ENCODE assay signal across 8 cellular contexts in the genomic region with DNA sequence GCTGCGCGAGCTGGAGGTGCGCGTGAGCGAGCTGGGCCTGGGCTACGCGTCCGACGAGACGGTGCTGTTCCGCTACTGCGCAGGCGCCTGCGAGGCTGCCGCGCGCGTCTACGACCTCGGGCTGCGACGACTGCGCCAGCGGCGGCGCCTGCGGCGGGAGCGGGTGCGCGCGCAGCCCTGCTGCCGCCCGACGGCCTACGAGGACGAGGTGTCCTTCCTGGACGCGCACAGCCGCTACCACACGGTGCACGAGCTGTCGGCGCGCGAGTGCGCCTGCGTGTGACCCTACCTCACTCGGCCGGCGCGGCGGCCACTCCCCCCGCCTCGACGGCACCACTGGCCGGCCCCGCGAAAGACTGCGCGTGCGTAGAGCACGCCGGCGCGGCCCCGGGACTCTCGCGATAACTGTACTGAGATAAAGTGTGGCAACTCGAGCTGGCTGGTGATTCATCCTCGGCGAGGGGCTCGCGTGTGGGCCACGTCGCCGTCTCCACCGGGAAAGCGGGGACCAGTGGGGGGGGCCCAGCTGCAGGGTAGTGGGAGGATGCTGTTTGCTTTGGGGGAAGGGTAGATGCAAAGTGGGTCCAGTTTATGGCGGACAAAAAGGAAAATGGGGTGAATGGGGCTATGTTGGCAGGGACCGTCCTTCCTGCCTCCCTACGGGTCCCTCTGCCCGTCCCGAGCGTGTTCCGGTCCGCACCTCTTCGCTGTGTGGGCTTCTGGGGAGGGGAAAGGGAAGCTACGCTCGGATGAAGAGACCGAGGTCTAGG. TPM values are rescaled to one million over a fixed set of nuclear protein-coding genes. Genes with fewer than 3 reads are reported as not detected.
A peak's percentile ranks its signal among the peaks of the same experiment; 100 is the strongest.
DNase-seq lines count a peak whose midpoint lies in the region; TF ChIP-seq lines count a peak whose summit lies in the region.

No MANE protein-coding gene starts in this region.

- no peaks in the 10 kb centered on the region for H4K20me1 ChIP-seq in GM23248 (ENCODE audit: insufficient read depth)

- H3K27me3 ChIP-seq in GM23248 (replicated peaks; ENCODE audit: insufficient read depth) (no peaks in the 10 kb centered on the region; the same call in 1 of the 2 replicates), subcutaneous abdominal adipose tissue (ENCODE audit: control insufficient read depth in 5 of 5, insufficient read depth in 4 of 5, low read length in 5 of 5) (peaks cover 14 to 53% (median 21%) of the 10 kb centered on the region in 5 donors)

- TF ChIP-seq POLR2A in Raji (IDR thresholded peaks at IDR 0.05; ENCODE audit: insufficient read depth, low read depth, low read length), result peak; percentile 91

- H3K27ac ChIP-seq in GM23248, result no peak overlapping the region
- H3K27ac ChIP-seq in subcutaneous abdominal adipose tissue (ENCODE audit: low read depth, low read length), result no peak overlapping the region

- in situ Hi-C loops in GM23248 (cut with MboI), result no loop called here

- DNase-seq in EH (ENCODE audit: low read depth), result peak; percentile 90
- DNase-seq in GM23248, result peak; percentile 93
- DNase-seq in Kasumi-1 (lab: John Stamatoyannopoulos, UW), result peak; percentile 72 to 84
- peak; percentile 96 for DNase-seq in activated gamma-delta T cell treated with anti-CD3 and anti-CD28 coated beads, Interleukin-2, amount 50 U/mL, for 16 hours (ENCODE audit: low read depth)
- DNase-seq in glomerular endothelial cell (ENCODE audit: extremely low read depth, low read depth, low spot score), result peak; percentile 36
- DNase-seq in nucleus accumbens (lab: John Stamatoyannopoulos, UW), result peak in 51 of 56 donors; percentile 6 to 85 (median 61)

- peak overlapping the region; percentile 77 for H3K4me2 ChIP-seq in GM23248 (ENCODE audit: unreplicated experiment)

- no peaks in the 10 kb centered on the region for H3K9me2 ChIP-seq in GM23248 (ENCODE audit: insufficient read depth)

- H3K79me2 ChIP-seq in GM23248 (ENCODE audit: insufficient read depth), result no peaks in the 10 kb centered on the region

- no peaks in the 10 kb centered on the region for H3F3A ChIP-seq in GM23248 (ENCODE audit: insufficient read depth)

- H3K36me3 ChIP-seq in GM23248 (ENCODE audit: low read depth) (no peaks in the 10 kb centered on the region), subcutaneous abdominal adipose tissue (ENCODE audit: control insufficient read depth in 5 of 5, insufficient read depth in 5 of 5, low read length in 5 of 5) (no peaks in the 10 kb centered on the region)

- H3K4me1 ChIP-seq in GM23248 (ENCODE audit: insufficient read depth) (no peaks in the 10 kb centered on the region), subcutaneous abdominal adipose tissue (ENCODE audit: control insufficient read depth in 5 of 5, insufficient read depth in 5 of 5, low read length in 5 of 5) (peaks cover 0 to 23% (median 7%) of the 10 kb centered on the region in 5 donors)

- peak overlapping the region; percentile 79 for H2AFZ ChIP-seq in GM23248

- H3K9ac ChIP-seq in GM23248, result peak overlapping the region; percentile 77
- peak overlapping the region in 2 of 5 donors; percentile 21 to 43 for H3K9ac ChIP-seq in subcutaneous abdominal adipose tissue (ENCODE audit: low read length in 5 of 5)

- H3K4me3 ChIP-seq in GM23248 (peak overlapping the region; percentile 69), subcutaneous abdominal adipose tissue (ENCODE audit: low read depth in 1 of 5, low read length in 5 of 5) (peak overlapping the region; percentile 26 to 70 (median 62))

- 2 to 5% methylated on average over 63 to 73 of the region's 91 CpGs for WGBS in GM23248 (ENCODE audit: low coverage in 1 of 2, low lambda C conversion rate in 2 of 2, missing lambda C conversion rate in 2 of 2), 2 experiments

- H3K9me3 ChIP-seq in GM23248 (ENCODE audit: low read depth) (no peaks in the 10 kb centered on the region), subcutaneous abdominal adipose tissue (ENCODE audit: control insufficient read depth in 5 of 5, low read length in 5 of 5) (no peaks in the 10 kb centered on the region)

RNA-seq across cellular contexts. Expression of gene FUT6, which starts 11.4 kb away (rescaled TPM):
- not detected in 2 replicates for total RNA-seq in GM23248 (2014; rRNA removed; shearing (Covaris generic))
- polyA plus RNA-seq in GM23248 (2016; fragmentation: Nextera tagmentation; extraction: Ambion mirVana), result not detected in 2 replicates
- not detected in 2 replicates for total RNA-seq in glomerular endothelial cell

RNA-seq across cellular contexts. Expression of gene FUT3, which starts 23.2 kb away (rescaled TPM):
- total RNA-seq in GM23248 (2014; rRNA removed; shearing (Covaris generic)), result not detected in 2 replicates
- polyA plus RNA-seq in GM23248 (2016; fragmentation: Nextera tagmentation; extraction: Ambion mirVana), result not detected in 2 replicates
- total RNA-seq in glomerular endothelial cell, result not detected in 2 replicates

RNA-seq across cellular contexts. Expression of gene NRTN, which starts 23.2 kb away (rescaled TPM):
- not detected in 2 replicates for total RNA-seq in GM23248 (2014; rRNA removed; shearing (Covaris generic))
- polyA plus RNA-seq in GM23248 (2016; fragmentation: Nextera tagmentation; extraction: Ambion mirVana), result not detected in 2 replicates
- not detected in 2 replicates for total RNA-seq in glomerular endothelial cell

RNA-seq across cellular contexts. Expression of gene DUS3L, which starts 37.1 kb away (rescaled TPM):
- total RNA-seq in GM23248 (2014; rRNA removed; shearing (Covaris generic)), result 18.6 and 18.8 TPM in 2 replicates
- polyA plus RNA-seq in GM23248 (2016; fragmentation: Nextera tagmentation; extraction: Ambion mirVana), result 15.6 and 17.1 TPM in 2 replicates
- 15.2 and 32.7 TPM in 2 replicates for total RNA-seq in glomerular endothelial cell

RNA-seq across cellular contexts. Expression of gene FUT5, which starts 42.3 kb away (rescaled TPM):
- not detected in 2 replicates for total RNA-seq in GM23248 (2014; rRNA removed; shearing (Covaris generic))
- not detected in 2 replicates for polyA plus RNA-seq in GM23248 (2016; fragmentation: Nextera tagmentation; extraction: Ambion mirVana)
- total RNA-seq in glomerular endothelial cell, result not detected in 2 replicates

Comparison
In these comparisons a context has a peak if more than half of its experiments do, and no peak if none do; other contexts are left out.
1. DNase-seq: peak in every context shown above with its lines; median percentile 96 in activated gamma-delta T cell treated with anti-CD3 and anti-CD28 coated beads, Interleukin-2, amount 50 U/mL, for 16 hours; 93 in GM23248; 90 in EH; 78 in Kasumi-1; 61 in nucleus accumbens; 36 in glomerular endothelial cell.